In the genomic region with DNA sequence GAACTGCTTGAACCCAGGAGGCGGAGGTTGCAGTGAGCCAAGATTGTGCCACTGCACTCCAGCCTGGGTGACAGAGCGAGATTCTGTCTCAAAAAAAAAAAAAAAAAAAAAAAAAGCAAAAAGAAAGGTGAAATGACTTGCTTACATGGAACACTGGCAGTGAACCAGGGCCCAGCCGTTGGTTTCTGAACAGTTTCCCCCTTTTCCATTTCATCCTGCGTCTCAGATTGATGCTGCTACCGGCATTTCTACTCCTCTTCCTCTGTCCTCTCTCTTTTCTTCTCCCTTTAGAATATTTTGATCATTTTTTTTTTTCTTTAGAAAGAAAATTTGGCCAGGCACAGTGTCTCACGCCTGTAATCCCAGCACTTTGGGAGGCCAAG, we compare ENCODE assay signal across 1 cellular context. TPM values are rescaled to one million over a fixed set of nuclear protein-coding genes. Genes with fewer than 3 reads are reported as not detected.
"Had no signal": no experiment of that assay in that cellular context is flagged by ENCODE, and none has a peak within 500 bp of the region (broad histone marks: within the 10 kb centered on the region; RNA-seq: fewer than 3 reads in every experiment).

No MANE protein-coding gene starts in this region.

RNA-seq across cellular contexts. Expression of gene AIF1L, which starts 19.0 kb away (rescaled TPM):
- total RNA-seq: GM23248 had no signal
